Comparison of ENCODE assay signal across 8 cellular contexts in the genomic region with DNA sequence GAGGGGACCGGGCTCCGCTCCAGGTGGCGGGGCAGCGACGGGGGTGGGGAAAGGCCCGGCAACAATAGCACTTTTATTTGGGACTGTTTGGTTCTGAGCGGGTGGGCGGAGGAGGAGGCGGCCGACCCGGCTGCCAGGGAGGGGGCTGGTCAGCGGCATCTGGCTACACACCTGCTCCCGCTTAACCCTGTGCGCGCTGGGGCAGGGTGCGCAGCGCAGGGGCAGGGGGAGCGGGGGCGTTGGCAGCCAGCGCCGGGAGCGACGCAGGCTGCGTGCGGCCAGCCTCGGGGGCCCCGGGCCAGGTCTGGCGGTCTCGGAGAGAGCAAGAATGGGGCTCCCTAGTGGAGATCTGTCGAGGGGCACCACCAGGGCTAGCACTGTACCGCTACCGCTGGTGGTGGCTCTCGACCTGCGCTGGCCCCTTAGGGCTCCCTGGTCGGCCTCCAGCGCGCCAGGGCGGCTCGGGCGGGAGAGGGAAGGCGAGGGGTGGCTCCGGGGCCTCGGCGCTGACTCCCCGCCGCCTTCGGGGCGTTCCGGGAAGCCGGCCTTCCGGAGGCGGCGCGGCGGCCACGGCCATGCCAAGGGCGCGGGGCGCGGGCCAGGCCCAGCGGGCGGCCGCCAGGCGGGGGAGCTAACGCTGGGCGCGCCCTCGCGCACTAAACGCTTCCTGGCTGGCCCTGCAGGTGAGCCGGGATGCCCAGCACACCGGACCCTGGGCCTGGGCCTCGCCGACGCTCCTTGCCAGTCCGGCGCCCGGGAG.
DNase-seq lines count a peak whose midpoint lies in the region; ATAC-seq, FAIRE-seq and TF ChIP-seq lines count a peak whose summit lies in the region.

No MANE protein-coding gene starts in this region.

- H3K9me3 ChIP-seq in effector memory CD4-positive, alpha-beta T cell (ENCODE audit: control insufficient read depth, low read length): no peaks in the 10 kb centered on the region
- H3K9me3 ChIP-seq in mucosa of descending colon (no peaks in the 10 kb centered on the region), thyroid gland (no peaks in the 10 kb centered on the region)

- TF ChIP-seq CTCF in 22Rv1 (IDR thresholded peaks at IDR 0.05) (peak; percentile 41), mucosa of descending colon (IDR thresholded peaks at IDR 0.05) (peak; percentile 16), thyroid gland (IDR thresholded peaks at IDR 0.05) (peak in 2 of 6 experiments; percentile 29 to 32)

- intact Hi-C loops in mucosa of descending colon (cut with DNase I, micrococcal nuclease): no loop called here
- intact Hi-C loops in thyroid gland (cut with DNase I): no loop called here

- H3K36me3 ChIP-seq in effector memory CD4-positive, alpha-beta T cell (ENCODE audit: control insufficient read depth, insufficient read depth, low read length): no peaks in the 10 kb centered on the region
- H3K36me3 ChIP-seq in mucosa of descending colon (ENCODE audit: low read depth) (no peaks in the 10 kb centered on the region), thyroid gland (no peaks in the 10 kb centered on the region)

- DNase-seq in GM12892 (ENCODE audit: insufficient read length) (no peak), RPMI8226 (peak; percentile 66), mucosa of descending colon (peak; percentile 64 to 80 (median 73)), thyroid gland (peak; percentile 88 to 93), RCC 7860 (ENCODE audit: low spot score) (no peak), SKM-1 treated with dmso at 0.1 percent for 144 hours (lab: John Stamatoyannopoulos, UW; ENCODE audit: unreplicated experiment) (no peak)
- no peak for DNase-seq in effector memory CD4-positive, alpha-beta T cell

- H3K27me3 ChIP-seq in effector memory CD4-positive, alpha-beta T cell (replicated peaks; ENCODE audit: control insufficient read depth, insufficient read depth, low read length, poor library complexity, severe bottlenecking): peaks cover 20% of the 10 kb centered on the region
- no peaks in the 10 kb centered on the region for H3K27me3 ChIP-seq in thyroid gland

- H3K4me3 ChIP-seq in effector memory CD4-positive, alpha-beta T cell (ENCODE audit: insufficient read depth, low read depth, low read length, poor library complexity, severe bottlenecking): peak overlapping the region; percentile 53
- H3K4me3 ChIP-seq in mucosa of descending colon (no peak overlapping the region), thyroid gland (replicated peaks in 1 of 3) (peak overlapping the region; percentile 22 to 39 (median 28))

- no peak for TF ChIP-seq POLR2A in GM12892 (IDR thresholded peaks at IDR 0.05; ENCODE audit: low read depth, low read length)
- peak in 1 of 2 donors; percentile 52 for TF ChIP-seq POLR2A in thyroid gland (IDR thresholded peaks at IDR 0.05)

- 0 to 4% methylated on average over 7 to 16 of the region's 78 CpGs for WGBS in thyroid gland, 2 donors

- FAIRE-seq in GM12892 (lab: Jason Lieb, UNC) (peak; percentile 40), RCC 7860 (lab: Jason Lieb, UNC) (no peak)

- H3K4me1 ChIP-seq in effector memory CD4-positive, alpha-beta T cell (ENCODE audit: control insufficient read depth, insufficient read depth, low read length, poor library complexity, severe bottlenecking): peaks cover 33% of the 10 kb centered on the region
- H3K4me1 ChIP-seq in mucosa of descending colon (ENCODE audit: low read depth): peaks cover 9% of the 10 kb centered on the region
- peaks cover 19 to 43% of the 10 kb centered on the region in 2 donors for H3K4me1 ChIP-seq in thyroid gland

- H3K27ac ChIP-seq in 22Rv1 (peak overlapping the region; percentile 23; the same call in 1 of the 2 replicates), thyroid gland (peak overlapping the region; percentile 87 to 92 (median 90))
- H3K27ac ChIP-seq in effector memory CD4-positive, alpha-beta T cell (ENCODE audit: insufficient read depth, low read length, poor library complexity, severe bottlenecking): no peak overlapping the region

- peak; percentile 87 for ATAC-seq in mucosa of descending colon

Comparison
In these comparisons a context has a peak if more than half of its experiments do, and no peak if none do; other contexts are left out.
1. DNase-seq: peak in RPMI8226 (single experiment), mucosa of descending colon (3 of 3) and thyroid gland (2 of 2); none in GM12892 (single experiment), effector memory CD4-positive, alpha-beta T cell (0 of 3), RCC 7860 (single experiment) and SKM-1 treated with dmso at 0.1 percent for 144 hours (single experiment).